In genomic region chr19:18683109-18683954, GRCh38 we compare ENCODE assay signal across 8 cellular contexts.
DNase-seq lines count a peak whose midpoint lies in the region; ATAC-seq and TF ChIP-seq lines count a peak whose summit lies in the region.

CRTC1 (plus strand) TSS chr19:18683680; CDS start chr19:18683703, 23 bp downstream.

- DNase-seq in GM12865 (ENCODE audit: low read depth) = peak; percentile 93
- peak; percentile 74 to 78 for DNase-seq in NCI-H1930 (lab: John Stamatoyannopoulos, UW)
- DNase-seq in T1000 (lab: John Stamatoyannopoulos, UW) = peak; percentile 89
- DNase-seq in astrocyte of the hippocampus (ENCODE audit: low read depth, low spot score) = peak; percentile 98
- peak; percentile 22 to 92 (median 71) for DNase-seq in hypothalamus (lab: John Stamatoyannopoulos, UW)
- DNase-seq in retinal pigment epithelial cell (ENCODE audit: low read depth) = no peak

- ATAC-seq in HG02870 (IDR thresholded peaks at IDR 0.05; ENCODE audit: unreplicated experiment) = peak; percentile 69
- no peak for ATAC-seq in HG03095 (IDR thresholded peaks at IDR 0.05; ENCODE audit: unreplicated experiment)

- H3K4me3 ChIP-seq in GM12865 (ENCODE audit: low read depth, low read length) (peak within 1 kb of the TSS; percentile 94), retinal pigment epithelial cell (ENCODE audit: low read length) (peak within 1 kb of the TSS; percentile 73)

- TF ChIP-seq CTCF in GM12865 (IDR thresholded peaks at IDR 0.05; ENCODE audit: insufficient read depth, low read depth, low read length, missing control alignments) = no peak
- no peak for TF ChIP-seq CTCF in retinal pigment epithelial cell (conservative IDR thresholded peaks at IDR 0.05; ENCODE audit: low read depth, low read length)
